Comparison of ENCODE assay signal across 3 cellular contexts in genomic region chr1:148716966-148717520, GRCh38. TPM values are rescaled to one million over a fixed set of nuclear protein-coding genes. Genes with fewer than 3 reads are reported as not detected.
"Had no signal": no experiment of that assay in that cellular context is flagged by ENCODE, and none has a peak within 500 bp of the region (broad histone marks: within the 10 kb centered on the region; RNA-seq: fewer than 3 reads in every experiment).

No MANE protein-coding gene starts in this region.

RNA-seq across cellular contexts. Expression of gene NUDT4B, which starts 31.5 kb away (rescaled TPM):
- total RNA-seq: kidney, lower lobe of right lung, ureter had no signal
